ENCODE assay signal across 8 cellular contexts in genomic region chr10:101782811-101783735, GRCh38. TPM values are rescaled to one million over a fixed set of nuclear protein-coding genes. Genes with fewer than 3 reads are reported as not detected.
DNase-seq lines count a peak whose midpoint lies in the region; ATAC-seq and TF ChIP-seq lines count a peak whose summit lies in the region.

Gene NPM3, minus strand, starts transcription at chr10:101783446. Its CDS starts 56 bp downstream, at chr10:101783390.

- H3K4me1 ChIP-seq in Panc1 (ENCODE audit: control insufficient read depth, insufficient read depth, low read length) (peaks cover 39% of the 10 kb centered on the region), muscle layer of duodenum (ENCODE audit: control insufficient read depth in 1 of 2, insufficient read depth in 2 of 2, low read length in 2 of 2) (peaks cover 8 to 47% of the 10 kb centered on the region in 2 donors)

- intact Hi-C loops in Panc1 (cut with micrococcal nuclease; ENCODE audit: unreplicated experiment): loop anchor here (10.0 kb wide), 1 partner anchor 568 kb away; no protein-coding TSS in a partner anchor

- H3K27ac ChIP-seq in C4-2B: peak within 1 kb of the TSS; percentile 74
- peak within 1 kb of the TSS; percentile 94 for H3K27ac ChIP-seq in Panc1 (ENCODE audit: low read length)
- peak within 1 kb of the TSS; percentile 24 for H3K27ac ChIP-seq in muscle layer of duodenum (ENCODE audit: low read length)

- no TSS peak for BruUV-seq in Panc1 (replicated peaks; lab: Mats Ljungman, UMichigan)

- peak within 1 kb of the TSS; percentile 83 to 89 for H3K4me3 ChIP-seq in Panc1 (ENCODE audit: low read depth in 2 of 2, low read length in 2 of 2)
- peak within 1 kb of the TSS; percentile 70 to 86 for H3K4me3 ChIP-seq in muscle layer of duodenum (ENCODE audit: low read depth in 1 of 2, low read length in 2 of 2)

- CTCF ChIA-PET in Panc1 (lab: Charles Lee): interaction anchor here (0.6 to 1.2 kb wide), 5 partner anchors 58 to 569 kb away, joined by 3 to 7 read pairs (median 4); no protein-coding TSS in a partner anchor

- in situ Hi-C loops in Panc1 (cut with HindIII; ENCODE audit: low pct_unique_long_range_greater_than_20kb, low sequenced_read_pairs): no loop called here

- H3K36me3 ChIP-seq in Panc1 (ENCODE audit: control insufficient read depth, insufficient read depth, low read length) (peaks cover 23% of the 10 kb centered on the region), muscle layer of duodenum (ENCODE audit: control insufficient read depth in 1 of 2, insufficient read depth in 2 of 2, low read length in 2 of 2) (peaks cover 27 to 33% of the 10 kb centered on the region in 2 donors)

- TF ChIP-seq CTCF in C4-2B (conservative IDR thresholded peaks at IDR 0.05) (no peak), Panc1 (IDR thresholded peaks at IDR 0.05) (no peak)

- H3K9me3 ChIP-seq in Panc1 (ENCODE audit: control insufficient read depth, insufficient read depth, low read depth, low read length) (no peaks in the 10 kb centered on the region), muscle layer of duodenum (ENCODE audit: control insufficient read depth in 1 of 2, low read length in 2 of 2) (no peaks in the 10 kb centered on the region)

- peak in 71 of 76 experiments; percentile 8 to 86 (median 62) for DNase-seq in HUDEP-2 (lab: John Stamatoyannopoulos, UW; ENCODE audit: unreplicated experiment in 76 of 76)
- DNase-seq in Panc1 (ENCODE audit: low read depth, low spot score): peak; percentile 41
- DNase-seq in activated T-cell treated with anti-CD3 and anti-CD28 coated beads, Interleukin-2, amount 50 U/mL, for 1 hour: peak; percentile 79
- peak; percentile 61 to 65 for DNase-seq in stimulated activated CD8-positive, alpha-beta memory T cell treated with anti-CD3 and anti-CD28 coated beads, Interleukin-7, amount 100 ng/mL, for 1 hour (ENCODE audit: low read depth in 2 of 2)

- H3K27me3 ChIP-seq in Panc1 (ENCODE audit: control insufficient read depth, insufficient read depth, low read length) (no peaks in the 10 kb centered on the region), muscle layer of duodenum (ENCODE audit: low read depth, low read length) (peaks cover 12% of the 10 kb centered on the region)

- POLR2A ChIA-PET in Panc1 (lab: Charles Lee): no interaction called here

- ATAC-seq in GM19351 (IDR thresholded peaks at IDR 0.05; ENCODE audit: unreplicated experiment) (peak; percentile 74), Panc1 (peak; percentile 84), esophagus mucosa (peak; percentile 56)

RNA-seq across cellular contexts. Expression of gene NPM3, which starts in this region (rescaled TPM):
- total RNA-seq in Panc1 (2021; ENCODE audit: unreplicated experiment) (109 TPM), esophagus mucosa (70.2 TPM)
- polyA plus RNA-seq in Panc1 (2012; ENCODE audit: insufficient read length): 178 TPM

Comparison
In these comparisons a context has a peak if more than half of its experiments do, and no peak if none do; other contexts are left out.
1. Peak in every context shown above with its lines: DNase-seq, ATAC-seq, H3K4me3 ChIP-seq and H3K27ac ChIP-seq.
2. H3K27ac ChIP-seq: peak in every context shown above with its lines; median percentile 94 in Panc1; 74 in C4-2B; 24 in muscle layer of duodenum.